ENCODE assay signal across 11 cellular contexts in genomic region chr11:104907521-104908185, GRCh38. TPM values are rescaled to one million over a fixed set of nuclear protein-coding genes. Genes with fewer than 3 reads are reported as not detected.
A peak's percentile ranks its signal among the peaks of the same experiment; 100 is the strongest.
DNase-seq lines count a peak whose midpoint lies in the region; ATAC-seq and TF ChIP-seq lines count a peak whose summit lies in the region.
"Had no signal": no experiment of that assay in that cellular context is flagged by ENCODE, and none has a peak within 500 bp of the region (broad histone marks: within the 10 kb centered on the region; RNA-seq: fewer than 3 reads in every experiment).

No MANE protein-coding gene starts in this region.

- H3K27ac ChIP-seq in effector memory CD4-positive, alpha-beta T cell (ENCODE audit: insufficient read depth, low read length, poor library complexity, severe bottlenecking) = no peak overlapping the region
- no peak overlapping the region for H3K27ac ChIP-seq in mesenchymal stem cell (ENCODE audit: low read length, poor library complexity, severe bottlenecking)
- H3K27ac ChIP-seq: BLaER1, SJSA1 had no signal

- no peak overlapping the region for H4K8ac ChIP-seq in mesenchymal stem cell (ENCODE audit: low read length)

- H2AFZ ChIP-seq in mesenchymal stem cell (ENCODE audit: low read depth, low read length) = no peak overlapping the region

- peak overlapping the region; percentile 69 for H3K27ac Mint-ChIP-seq in activated CD4-positive, alpha-beta memory T cell treated with anti-CD3 and anti-CD28 coated beads, Interleukin-2, amount 10 ng/mL, durations not matched to agents 7 days and 5 days

- H3K79me1 ChIP-seq in mesenchymal stem cell (replicated peaks; ENCODE audit: low read length, poor library complexity, severe bottlenecking) = no peaks in the 10 kb centered on the region

- H2BK5ac ChIP-seq in mesenchymal stem cell (ENCODE audit: low read depth, low read length, poor library complexity, severe bottlenecking) = no peak overlapping the region

- peaks cover 17% of the 10 kb centered on the region for H3K9me3 Mint-ChIP-seq in activated CD4-positive, alpha-beta memory T cell treated with anti-CD3 and anti-CD28 coated beads, Interleukin-2, amount 10 ng/mL, durations not matched to agents 7 days and 5 days

- no peaks in the 10 kb centered on the region for H3K4me1 ChIP-seq in effector memory CD4-positive, alpha-beta T cell (ENCODE audit: control insufficient read depth, insufficient read depth, low read length, poor library complexity, severe bottlenecking)
- H3K4me1 ChIP-seq in mesenchymal stem cell (ENCODE audit: control insufficient read depth, insufficient read depth, low read depth, low read length) = no peaks in the 10 kb centered on the region
- H3K4me1 ChIP-seq: BLaER1, SJSA1 had no signal

- H3K27me3 ChIP-seq in effector memory CD4-positive, alpha-beta T cell (replicated peaks; ENCODE audit: control insufficient read depth, insufficient read depth, low read length, poor library complexity, severe bottlenecking) = no peaks in the 10 kb centered on the region
- no peaks in the 10 kb centered on the region for H3K27me3 ChIP-seq in mesenchymal stem cell (ENCODE audit: control insufficient read depth in 1 of 2, insufficient read depth in 1 of 2, low read length in 2 of 2)
- H3K27me3 ChIP-seq: BLaER1, SJSA1 had no signal

- no peaks in the 10 kb centered on the region for H3K36me3 ChIP-seq in effector memory CD4-positive, alpha-beta T cell (ENCODE audit: control insufficient read depth, insufficient read depth, low read length)
- no peaks in the 10 kb centered on the region for H3K36me3 ChIP-seq in mesenchymal stem cell (ENCODE audit: control insufficient read depth in 1 of 2, insufficient read depth in 2 of 2, low read depth in 1 of 2, low read length in 2 of 2)
- H3K36me3 ChIP-seq: BLaER1, SJSA1 had no signal

- DNase-seq in AG10803 (ENCODE audit: low read depth) (peak; percentile 12), DMS114 treated with DMSO at 0.1 percent for 48 hours (lab: John Stamatoyannopoulos, UW; ENCODE audit: unreplicated experiment) (no peak), mesenchymal stem cell (no peak)
- no peak for DNase-seq in activated CD4-positive, alpha-beta memory T cell treated with anti-CD3 and anti-CD28 coated beads, Interleukin-2, amount 10 ng/mL, durations not matched to agents 7 days and 5 days
- no peak for DNase-seq in effector memory CD4-positive, alpha-beta T cell

- no peak overlapping the region for H3K4me3 ChIP-seq in AG10803 (ENCODE audit: low read length)
- no peak overlapping the region for H3K4me3 ChIP-seq in effector memory CD4-positive, alpha-beta T cell (ENCODE audit: insufficient read depth, low read depth, low read length, poor library complexity, severe bottlenecking)
- no peak overlapping the region for H3K4me3 ChIP-seq in mesenchymal stem cell (ENCODE audit: insufficient read depth in 1 of 2, low read depth in 1 of 2, low read length in 2 of 2)
- H3K4me3 ChIP-seq: BLaER1, SJSA1 had no signal

- no peak overlapping the region for H3K18ac ChIP-seq in mesenchymal stem cell (ENCODE audit: low read depth in 1 of 2, low read length in 2 of 2)

- POLR2A ChIA-PET in activated CD4-positive, alpha-beta memory T cell treated with anti-CD3 and anti-CD28 coated beads, Interleukin-2, amount 10 ng/mL, durations not matched to agents 7 days and 5 days (lab: Charles Lee) = interaction anchor here (0.9 to 2.3 kb wide), 8 partner anchors 10 to 202 kb away, joined by 3 to 11 read pairs (median 3); partner anchors contain the start of genes CASP12 and CASP4

- H3K27me3 Mint-ChIP-seq in activated CD4-positive, alpha-beta memory T cell treated with anti-CD3 and anti-CD28 coated beads, Interleukin-2, amount 10 ng/mL, durations not matched to agents 7 days and 5 days = no peaks in the 10 kb centered on the region

- no peak overlapping the region for H4K91ac ChIP-seq in mesenchymal stem cell (ENCODE audit: low read length)

- peaks cover 54% of the 10 kb centered on the region for H3K36me3 Mint-ChIP-seq in activated CD4-positive, alpha-beta memory T cell treated with anti-CD3 and anti-CD28 coated beads, Interleukin-2, amount 10 ng/mL, durations not matched to agents 7 days and 5 days (ENCODE audit: low read depth)

- no peak overlapping the region for H3K23ac ChIP-seq in mesenchymal stem cell (ENCODE audit: low read length in 2 of 2)

- no peaks in the 10 kb centered on the region for H3K9me3 ChIP-seq in effector memory CD4-positive, alpha-beta T cell (ENCODE audit: control insufficient read depth, low read length)
- no peaks in the 10 kb centered on the region for H3K9me3 ChIP-seq in mesenchymal stem cell (ENCODE audit: control insufficient read depth, low read length)
- H3K9me3 ChIP-seq: BLaER1, SJSA1 had no signal

- H3K4me3 Mint-ChIP-seq in activated CD4-positive, alpha-beta memory T cell treated with anti-CD3 and anti-CD28 coated beads, Interleukin-2, amount 10 ng/mL, durations not matched to agents 7 days and 5 days = no peak overlapping the region

- CTCF ChIA-PET in activated CD4-positive, alpha-beta memory T cell treated with anti-CD3 and anti-CD28 coated beads, Interleukin-2, amount 10 ng/mL, durations not matched to agents 7 days and 5 days (lab: Charles Lee) = interaction anchor here (1.7 kb wide), 1 partner anchor 9 kb away, joined by 6 read pairs; no protein-coding TSS in a partner anchor

- no peak overlapping the region for H2AK5ac ChIP-seq in mesenchymal stem cell (ENCODE audit: low read length, severe bottlenecking)

- peak overlapping the region in 1 of 2 experiments; percentile 67 for H2BK12ac ChIP-seq in mesenchymal stem cell (ENCODE audit: low read length in 2 of 2)

- H3K14ac ChIP-seq in mesenchymal stem cell (ENCODE audit: low read length in 2 of 2) = no peak overlapping the region

- TF ChIP-seq CTCF in AG10803 (conservative IDR thresholded peaks at IDR 0.05; ENCODE audit: low read length) = no peak

- peak; percentile 96 for ATAC-seq in GM19023 (IDR thresholded peaks at IDR 0.05; ENCODE audit: unreplicated experiment)
- peak; percentile 94 for ATAC-seq in HG02798 (IDR thresholded peaks at IDR 0.05; ENCODE audit: poor library complexity, unreplicated experiment)
- ATAC-seq in HG03354 (IDR thresholded peaks at IDR 0.05; ENCODE audit: poor library complexity, severe bottlenecking, unreplicated experiment) = no peak

- WGBS in mesenchymal stem cell = 75% methylated on average over 6 of the region's 7 CpGs

- H3K4ac ChIP-seq in mesenchymal stem cell (ENCODE audit: low read depth in 1 of 2, low read length in 2 of 2) = no peak overlapping the region

- H2BK15ac ChIP-seq in mesenchymal stem cell (ENCODE audit: low read depth, poor library complexity, severe bottlenecking) = no peak overlapping the region

- H2BK120ac ChIP-seq in mesenchymal stem cell (ENCODE audit: low read depth, low read length) = no peak overlapping the region

- no peak overlapping the region for H3K4me2 ChIP-seq in mesenchymal stem cell (ENCODE audit: low read length, poor library complexity, severe bottlenecking)
- H3K4me2 ChIP-seq: BLaER1 had no signal

- no peak overlapping the region for H3K9ac ChIP-seq in mesenchymal stem cell (ENCODE audit: low read length)
- H3K9ac ChIP-seq: BLaER1 had no signal

- H3K4me1 Mint-ChIP-seq in activated CD4-positive, alpha-beta memory T cell treated with anti-CD3 and anti-CD28 coated beads, Interleukin-2, amount 10 ng/mL, durations not matched to agents 7 days and 5 days = peaks cover 23% of the 10 kb centered on the region

RNA-seq across cellular contexts. Expression of gene CASP12, which starts 9.4 kb away (rescaled TPM):
- under 1 TPM; 0.50 to 0.83 TPM for total RNA-seq in activated CD4-positive, alpha-beta memory T cell treated with anti-CD3 and anti-CD28 coated beads, Interleukin-2, amount 10 ng/mL, durations not matched to agents 7 days and 5 days
- 1.7 TPM for polyA plus RNA-seq in mesenchymal stem cell (2013, experiment 1 of 2)
- 2.0 TPM for polyA plus RNA-seq in mesenchymal stem cell (2013, experiment 2 of 2)
- total RNA-seq: activated CD8-positive, alpha-beta memory T cell treated with anti-CD3 and anti-CD28 coated beads for 36 hours; SJSA1 had no signal
